36 cellular contexts compared by ENCODE assay signal in genomic region chr18:57502624-57503023, GRCh38.
"Had no signal": no experiment of that assay in that cellular context is flagged by ENCODE, and none has a peak within 500 bp of the region (broad histone marks: within the 10 kb centered on the region; RNA-seq: fewer than 3 reads in every experiment).

No MANE protein-coding gene starts in this region.

- H3K4me3 ChIP-seq: MG63 had no signal

- H3K27ac ChIP-seq: KMS-11 had no signal

- DNase-seq: Karpas-422, Kasumi-1, KG1, MG63, MM.1S, MV-4-11, NCI-H1048, NCI-H1092, NCI-H1092 treated with DMSO at 0.1 percent for 48 hours, NCI-H1105, NCI-H1105 treated with DMSO at 0.1 percent for 48 hours, NCI-H1417, NCI-H1417 treated with DMSO at 0.1 percent for 48 hours, NCI-H1436, NCI-H1436 treated with DMSO at 0.1 percent for 48 hours, NCI-H146, NCI-H1694, NCI-H1694 treated with DMSO at 0.1 percent for 48 hours, NCI-H187, NCI-H187 treated with DMSO at 0.1 percent for 48 hours, NCI-H1930, NCI-H2029, NCI-H2029 treated with DMSO at 0.1 percent for 48 hours, NCI-H2081, NCI-H2081 treated with DMSO at 0.1 percent for 48 hours, NCI-H2107, NCI-H2171, NCI-H2171 treated with DMSO at 0.1 percent for 48 hours, NCI-H2227 treated with DMSO at 0.1 percent for 48 hours, NCI-H226, NCI-H345, NCI-H446, NCI-H446 treated with DMSO at 0.1 percent for 48 hours, NCI-H510A, NCI-H510A treated with DMSO at 0.1 percent for 48 hours had no signal

- H3K36me3 ChIP-seq: MG63 had no signal

- H3K4me2 ChIP-seq: KMS-11 had no signal

- H3K27me3 ChIP-seq: MG63 had no signal

- H3K9me3 ChIP-seq: MG63 had no signal

- H3K9ac ChIP-seq: KMS-11 had no signal
